ENCODE assay signal across 2 cellular contexts in genomic region chr19:34677386-34678084, GRCh38.
TF ChIP-seq lines count a peak whose summit lies in the region.

ZNF302 (plus strand) TSS chr19:34677678; CDS start chr19:34678805, 1,127 bp downstream.

TF ChIP-seq in HEK293, 187 proteins besides CTCF, POLR2A, EP300 and RAD21 (continued from another document and continues in another):
- 0 out of 2 replicates have a peak, but pooled peaks have one; percentile 26 for TF ChIP-seq ZNF362 (tag by site-specific recombination; IDR thresholded peaks at IDR 0.05)
- peak; percentile 35 for TF ChIP-seq KLF8 (tag by site-specific recombination; IDR thresholded peaks at IDR 0.05)
- TF ChIP-seq ZNF571 (tag by site-specific recombination; IDR thresholded peaks at IDR 0.05), result no peak
- TF ChIP-seq, protein P1, sequence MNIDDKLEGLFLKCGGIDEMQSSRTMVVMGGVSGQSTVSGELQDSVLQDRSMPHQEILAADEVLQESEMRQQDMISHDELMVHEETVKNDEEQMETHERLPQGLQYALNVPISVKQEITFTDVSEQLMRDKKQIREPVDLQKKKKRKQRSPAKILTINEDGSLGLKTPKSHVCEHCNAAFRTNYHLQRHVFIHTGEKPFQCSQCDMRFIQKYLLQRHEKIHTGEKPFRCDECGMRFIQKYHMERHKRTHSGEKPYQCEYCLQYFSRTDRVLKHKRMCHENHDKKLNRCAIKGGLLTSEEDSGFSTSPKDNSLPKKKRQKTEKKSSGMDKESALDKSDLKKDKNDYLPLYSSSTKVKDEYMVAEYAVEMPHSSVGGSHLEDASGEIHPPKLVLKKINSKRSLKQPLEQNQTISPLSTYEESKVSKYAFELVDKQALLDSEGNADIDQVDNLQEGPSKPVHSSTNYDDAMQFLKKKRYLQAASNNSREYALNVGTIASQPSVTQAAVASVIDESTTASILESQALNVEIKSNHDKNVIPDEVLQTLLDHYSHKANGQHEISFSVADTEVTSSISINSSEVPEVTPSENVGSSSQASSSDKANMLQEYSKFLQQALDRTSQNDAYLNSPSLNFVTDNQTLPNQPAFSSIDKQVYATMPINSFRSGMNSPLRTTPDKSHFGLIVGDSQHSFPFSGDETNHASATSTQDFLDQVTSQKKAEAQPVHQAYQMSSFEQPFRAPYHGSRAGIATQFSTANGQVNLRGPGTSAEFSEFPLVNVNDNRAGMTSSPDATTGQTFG (tag by site-specific recombination; IDR thresholded peaks at IDR 0.05; ENCODE audit: borderline replicate concordance), result peak; percentile 89
- no peak for TF ChIP-seq ZNF184 (tag by site-specific recombination; IDR thresholded peaks at IDR 0.05)
- TF ChIP-seq ZNF202 (tag by site-specific recombination; IDR thresholded peaks at IDR 0.05; ENCODE audit: borderline replicate concordance), result no peak
- 0 out of 2 replicates have a peak, but pooled peaks have one; percentile 22 for TF ChIP-seq ZNF223 (tag by site-specific recombination; IDR thresholded peaks at IDR 0.05)
- no peak for TF ChIP-seq ZNF24 (tag by site-specific recombination; IDR thresholded peaks at IDR 0.05)
- no peak for TF ChIP-seq ZNF221 (tag by site-specific recombination; IDR thresholded peaks at IDR 0.05; ENCODE audit: borderline replicate concordance)
- TF ChIP-seq, protein P2, sequence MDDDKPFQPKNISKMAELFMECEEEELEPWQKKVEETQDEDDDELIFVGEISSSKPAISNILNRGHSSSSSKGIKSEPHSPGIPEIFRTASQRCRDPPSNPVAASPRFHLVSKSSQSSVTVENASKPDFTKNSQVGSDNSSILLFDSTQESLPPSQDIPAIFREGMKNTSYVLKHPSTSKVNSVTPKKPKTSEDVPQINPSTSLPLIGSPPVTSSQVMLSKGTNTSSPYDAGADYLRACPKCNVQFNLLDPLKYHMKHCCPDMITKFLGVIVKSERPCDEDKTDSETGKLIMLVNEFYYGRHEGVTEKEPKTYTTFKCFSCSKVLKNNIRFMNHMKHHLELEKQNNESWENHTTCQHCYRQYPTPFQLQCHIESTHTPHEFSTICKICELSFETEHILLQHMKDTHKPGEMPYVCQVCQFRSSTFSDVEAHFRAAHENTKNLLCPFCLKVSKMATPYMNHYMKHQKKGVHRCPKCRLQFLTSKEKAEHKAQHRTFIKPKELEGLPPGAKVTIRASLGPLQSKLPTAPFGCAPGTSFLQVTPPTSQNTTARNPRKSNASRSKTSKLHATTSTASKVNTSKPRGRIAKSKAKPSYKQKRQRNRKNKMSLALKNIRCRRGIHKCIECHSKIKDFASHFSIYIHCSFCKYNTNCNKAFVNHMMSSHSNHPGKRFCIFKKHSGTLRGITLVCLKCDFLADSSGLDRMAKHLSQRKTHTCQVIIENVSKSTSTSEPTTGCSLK (tag by site-specific recombination; IDR thresholded peaks at IDR 0.05), result no peak
- TF ChIP-seq ZFHX2 (tag by site-specific recombination; conservative IDR thresholded peaks at IDR 0.05), result peak; percentile 95
- no peak for TF ChIP-seq ZNF777 (tag by site-specific recombination; IDR thresholded peaks at IDR 0.05; ENCODE audit: borderline replicate concordance)
- peak; percentile 47 for TF ChIP-seq ZNF157 (tag by site-specific recombination; IDR thresholded peaks at IDR 0.05)
- TF ChIP-seq, protein P3, sequence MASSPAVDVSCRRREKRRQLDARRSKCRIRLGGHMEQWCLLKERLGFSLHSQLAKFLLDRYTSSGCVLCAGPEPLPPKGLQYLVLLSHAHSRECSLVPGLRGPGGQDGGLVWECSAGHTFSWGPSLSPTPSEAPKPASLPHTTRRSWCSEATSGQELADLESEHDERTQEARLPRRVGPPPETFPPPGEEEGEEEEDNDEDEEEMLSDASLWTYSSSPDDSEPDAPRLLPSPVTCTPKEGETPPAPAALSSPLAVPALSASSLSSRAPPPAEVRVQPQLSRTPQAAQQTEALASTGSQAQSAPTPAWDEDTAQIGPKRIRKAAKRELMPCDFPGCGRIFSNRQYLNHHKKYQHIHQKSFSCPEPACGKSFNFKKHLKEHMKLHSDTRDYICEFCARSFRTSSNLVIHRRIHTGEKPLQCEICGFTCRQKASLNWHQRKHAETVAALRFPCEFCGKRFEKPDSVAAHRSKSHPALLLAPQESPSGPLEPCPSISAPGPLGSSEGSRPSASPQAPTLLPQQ (tag by site-specific recombination; IDR thresholded peaks at IDR 0.05), result peak; percentile 62
- 0 out of 2 replicates have a peak, but pooled peaks have one; percentile 12 for TF ChIP-seq KLF9 (tag by site-specific recombination; IDR thresholded peaks at IDR 0.05; ENCODE audit: low read depth)
- 0 out of 2 replicates have a peak, but pooled peaks have one; percentile 52 for TF ChIP-seq ZNF350 (tag by site-specific recombination; IDR thresholded peaks at IDR 0.05)
- TF ChIP-seq ZNF792 (tag by site-specific recombination; IDR thresholded peaks at IDR 0.05), result peak; percentile 43; the same call in 1 of the 2 replicates
- no peak for TF ChIP-seq PRDM1 (tag by site-specific recombination; IDR thresholded peaks at IDR 0.05)
- TF ChIP-seq PATZ1 (tag by site-specific recombination; IDR thresholded peaks at IDR 0.05), result peak; percentile 34; the same call in 1 of the 2 replicates

TF ChIP-seq in SK-N-SH, 30 proteins besides CTCF, POLR2A, EP300 and RAD21 (continued from another document):
- no peak for TF ChIP-seq IRF3 (IDR thresholded peaks at IDR 0.05; ENCODE audit: low read depth, low read length)
- TF ChIP-seq TAF1 (IDR thresholded peaks at IDR 0.05; ENCODE audit: borderline replicate concordance, low read depth, low read length), result peak; percentile 42; the same call in 1 of the 2 replicates
- no peak for TF ChIP-seq RXRA (IDR thresholded peaks at IDR 0.05; ENCODE audit: borderline replicate concordance, low read depth)
- no peak; the same call in 1 of the 2 replicates for TF ChIP-seq USF2 (IDR thresholded peaks at IDR 0.05; ENCODE audit: borderline replicate concordance, low read depth, low read length)
- no peak for TF ChIP-seq RCOR1 (IDR thresholded peaks at IDR 0.05; ENCODE audit: low read length)
- TF ChIP-seq YY1 (IDR thresholded peaks at IDR 0.05; ENCODE audit: low read depth), result peak; percentile 58; the same call in 1 of the 2 replicates
- TF ChIP-seq, protein P4, sequence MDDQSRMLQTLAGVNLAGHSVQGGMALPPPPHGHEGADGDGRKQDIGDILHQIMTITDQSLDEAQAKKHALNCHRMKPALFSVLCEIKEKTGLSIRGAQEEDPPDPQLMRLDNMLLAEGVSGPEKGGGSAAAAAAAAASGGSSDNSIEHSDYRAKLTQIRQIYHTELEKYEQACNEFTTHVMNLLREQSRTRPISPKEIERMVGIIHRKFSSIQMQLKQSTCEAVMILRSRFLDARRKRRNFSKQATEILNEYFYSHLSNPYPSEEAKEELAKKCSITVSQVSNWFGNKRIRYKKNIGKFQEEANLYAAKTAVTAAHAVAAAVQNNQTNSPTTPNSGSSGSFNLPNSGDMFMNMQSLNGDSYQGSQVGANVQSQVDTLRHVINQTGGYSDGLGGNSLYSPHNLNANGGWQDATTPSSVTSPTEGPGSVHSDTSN (IDR thresholded peaks at IDR 0.05), result no peak
- TF ChIP-seq POLR2AphosphoS5 (IDR thresholded peaks at IDR 0.05; ENCODE audit: low read depth, low read length), result peak; percentile 37
- peak; percentile 81 for TF ChIP-seq NRF1 (IDR thresholded peaks at IDR 0.05; ENCODE audit: low read depth, low read length)
- no peak for TF ChIP-seq TCF12 (IDR thresholded peaks at IDR 0.05)
- TF ChIP-seq GATA2 (CRISPR knock-in tag; IDR thresholded peaks at IDR 0.05), result no peak
- TF ChIP-seq ELF1 (IDR thresholded peaks at IDR 0.05), result peak; percentile 92
- TF ChIP-seq REST (IDR thresholded peaks at IDR 0.05; ENCODE audit: low read depth, low read length), result no peak
- TF ChIP-seq EZH2phosphoT487 (IDR thresholded peaks at IDR 0.05; ENCODE audit: borderline replicate concordance, low read depth), result no peak
